In the genomic region with DNA sequence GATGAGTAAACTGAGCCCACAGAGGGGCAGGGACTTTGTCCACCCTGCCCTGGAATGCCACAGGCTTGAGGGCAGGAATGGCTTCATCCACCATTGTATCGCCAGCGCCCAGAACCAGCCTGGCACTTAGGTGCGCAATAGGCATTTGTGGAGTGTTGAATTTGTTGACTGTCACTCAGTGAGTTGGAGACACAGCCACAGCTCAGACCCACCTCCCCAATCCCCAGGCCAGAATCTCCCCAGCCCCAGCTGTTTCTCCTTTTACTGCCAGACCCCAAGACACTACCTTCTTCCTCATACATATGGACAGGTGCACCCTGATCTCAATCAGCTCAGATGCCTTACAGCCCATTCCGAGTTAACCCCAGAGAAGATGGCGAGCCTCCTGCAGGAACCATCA, we compare ENCODE assay signal across 25 cellular contexts.
"Had no signal": no experiment of that assay in that cellular context is flagged by ENCODE, and none has a peak within 500 bp of the region (broad histone marks: within the 10 kb centered on the region; RNA-seq: fewer than 3 reads in every experiment).

No MANE protein-coding gene starts in this region.

- FAIRE-seq: frontal cortex, islet of Langerhans had no signal

- H3K36me3 ChIP-seq: colonic mucosa, heart left ventricle, left ventricle myocardium inferior, lower lobe of right lung, neural progenitor cell, right lobe of liver, vagina had no signal

- H3K9ac ChIP-seq: neural progenitor cell, parathyroid adenoma had no signal

- H3K4me1 ChIP-seq: colonic mucosa, heart left ventricle, left ventricle myocardium inferior, lower lobe of right lung, neural progenitor cell, parathyroid adenoma, psoas muscle, right lobe of liver, vagina had no signal

- DNase-seq: cerebellar nuclear complex; colonic mucosa; effector CD4-positive, alpha-beta T cell; hippocampal formation; left ventricle myocardium inferior; lower lobe of right lung; midbrain; occipital lobe; psoas muscle; retina; right lobe of liver; stimulated activated CD4-positive, alpha-beta T cell treated with anti-CD3 and anti-CD28 coated beads, Interleukin-2, amount 100 ng/mL, for 24 hours; stimulated activated CD4-positive, alpha-beta T cell treated with anti-CD3 and anti-CD28 coated beads, Interleukin-4, amount 100 ng/mL, for 4 hours; stimulated activated naive B cell treated with anti-CD40 and anti-IgM and Interleukin-4, amounts not matched to agents 10 μg/mL and 1 μg/mL and 100 μg/mL, for 72 hours; stimulated activated naive CD8-positive, alpha-beta T cell treated with anti-CD3 and anti-CD28 coated beads, Interleukin-15, amount 100 ng/mL, for 72 hours; substantia nigra; trophoblast cell had no signal

- H3K27ac ChIP-seq: colonic mucosa, heart left ventricle, left ventricle myocardium inferior, lower lobe of right lung, neural progenitor cell, parathyroid adenoma, psoas muscle, right lobe of liver, vagina had no signal

- H3K4me3 Mint-ChIP-seq: memory B cell; natural killer cell treated with Interleukin-12 subunit alpha and Interleukin-12 subunit beta and Interleukin-15 and Interleukin-18, amount 100 ng/mL, for 72 hours; neural progenitor cell; stimulated activated naive B cell treated with anti-CD40 and anti-IgM and Interleukin-4, amounts not matched to agents 10 μg/mL and 1 μg/mL and 100 μg/mL, for 72 hours; stimulated activated naive CD8-positive, alpha-beta T cell treated with anti-CD3 and anti-CD28 coated beads, Interleukin-15, amount 100 ng/mL, for 72 hours had no signal

- H3K4me1 Mint-ChIP-seq: memory B cell; stimulated activated naive B cell treated with anti-CD40 and anti-IgM and Interleukin-4, amounts not matched to agents 10 μg/mL and 1 μg/mL and 100 μg/mL, for 72 hours; stimulated activated naive CD8-positive, alpha-beta T cell treated with anti-CD3 and anti-CD28 coated beads, Interleukin-15, amount 100 ng/mL, for 72 hours had no signal

- H3K9me3 ChIP-seq: colonic mucosa, heart left ventricle, left ventricle myocardium inferior, lower lobe of right lung, psoas muscle, right lobe of liver, vagina had no signal

- H3K9me3 Mint-ChIP-seq: natural killer cell treated with Interleukin-12 subunit alpha and Interleukin-12 subunit beta and Interleukin-15 and Interleukin-18, amount 100 ng/mL, for 72 hours; neural progenitor cell; stimulated activated naive CD8-positive, alpha-beta T cell treated with anti-CD3 and anti-CD28 coated beads, Interleukin-15, amount 100 ng/mL, for 72 hours had no signal

- H3K36me3 Mint-ChIP-seq: memory B cell; natural killer cell treated with Interleukin-12 subunit alpha and Interleukin-12 subunit beta and Interleukin-15 and Interleukin-18, amount 100 ng/mL, for 72 hours; neural progenitor cell had no signal

- H3K27me3 ChIP-seq: colonic mucosa, neural progenitor cell, right lobe of liver, vagina had no signal

- H3K4me3 ChIP-seq: colonic mucosa, heart left ventricle, left ventricle myocardium inferior, lower lobe of right lung, neural progenitor cell, psoas muscle, right lobe of liver, vagina had no signal

- H3K27ac Mint-ChIP-seq: memory B cell; natural killer cell treated with Interleukin-12 subunit alpha and Interleukin-12 subunit beta and Interleukin-15 and Interleukin-18, amount 100 ng/mL, for 72 hours; neural progenitor cell; stimulated activated naive B cell treated with anti-CD40 and anti-IgM and Interleukin-4, amounts not matched to agents 10 μg/mL and 1 μg/mL and 100 μg/mL, for 72 hours; stimulated activated naive CD8-positive, alpha-beta T cell treated with anti-CD3 and anti-CD28 coated beads, Interleukin-15, amount 100 ng/mL, for 72 hours had no signal
